ENCODE assay signal across 24 cellular contexts in genomic region chr3:25558796-25559195, GRCh38.
"Had no signal": no experiment of that assay in that cellular context is flagged by ENCODE, and none has a peak within 500 bp of the region (broad histone marks: within the 10 kb centered on the region; RNA-seq: fewer than 3 reads in every experiment).

No MANE protein-coding gene starts in this region.

- H3K4me1 Mint-ChIP-seq: activated naive CD4-positive, alpha-beta T cell treated with anti-CD3 and anti-CD28 coated beads, Interleukin-2, amount 50 U/mL, for 24 hours had no signal

- H3K4me3 ChIP-seq: MG63, Peyer's patch, SJCRH30 had no signal

- DNase-seq: activated CD4-positive, alpha-beta T cell treated with anti-CD3 and anti-CD28 coated beads for 48 hours; activated CD4-positive, alpha-beta T cell treated with anti-CD3 and anti-CD28 coated beads, Interleukin-2, amount 50 U/mL, for 4 hours; activated CD4-positive, CD25-positive, alpha-beta regulatory T cell treated with anti-CD3 and anti-CD28 coated beads, Interleukin-2, amount 50 U/mL, for 72 hours; activated CD8-positive, alpha-beta memory T cell treated with anti-CD3 and anti-CD28 coated beads, Interleukin-2, amount 50 U/mL, for 48 hours; activated CD8-positive, alpha-beta T cell treated with anti-CD3 and anti-CD28 coated beads, Interleukin-2, amount 10 ng/mL, durations not matched to agents 7 days and 5 days; activated naive CD4-positive, alpha-beta T cell; activated T-cell treated with anti-CD3 and anti-CD28 coated beads, Interleukin-2, amount 50 U/mL, for 1 hour; aorta; MG63; MV-4-11; NCI-H1092 treated with DMSO at 0.1 percent for 48 hours; NCI-H1417 treated with DMSO at 0.1 percent for 48 hours; NCI-H1694; NCI-H2029; NCI-H2107; NCI-H524; Peyer's patch; Right ventricle myocardium superior; SJCRH30 had no signal

- H3K36me3 ChIP-seq: MG63, Peyer's patch, SJCRH30 had no signal

- H3K9me3 Mint-ChIP-seq: activated naive CD4-positive, alpha-beta T cell treated with anti-CD3 and anti-CD28 coated beads, Interleukin-2, amount 50 U/mL, for 24 hours; T-helper 1 cell treated with Interleukin-12 subunit alpha and Interleukin-12 subunit beta and Interleukin-4 antibody, amounts not matched to agents 30 μg/mL and 1 μg/mL, for 36 hours; WTC11 had no signal

- H3K27ac Mint-ChIP-seq: activated CD8-positive, alpha-beta T cell treated with anti-CD3 and anti-CD28 coated beads, Interleukin-2, amount 10 ng/mL, durations not matched to agents 7 days and 5 days; activated naive CD4-positive, alpha-beta T cell treated with anti-CD3 and anti-CD28 coated beads, Interleukin-2, amount 50 U/mL, for 24 hours; T-helper 1 cell treated with Interleukin-12 subunit alpha and Interleukin-12 subunit beta and Interleukin-4 antibody, amounts not matched to agents 30 μg/mL and 1 μg/mL, for 36 hours; WTC11 had no signal

- H3K27me3 Mint-ChIP-seq: activated naive CD4-positive, alpha-beta T cell treated with anti-CD3 and anti-CD28 coated beads, Interleukin-2, amount 50 U/mL, for 24 hours had no signal

- H3K4me2 ChIP-seq: KMS-11 had no signal

- ATAC-seq: activated CD8-positive, alpha-beta T cell treated with anti-CD3 and anti-CD28 coated beads, Interleukin-2, amount 10 ng/mL, durations not matched to agents 7 days and 5 days; WTC11 had no signal

- H3K27me3 ChIP-seq: MG63, Peyer's patch had no signal

- H3K4me1 ChIP-seq: Peyer's patch, SJCRH30 had no signal

- H3K36me3 Mint-ChIP-seq: activated naive CD4-positive, alpha-beta T cell treated with anti-CD3 and anti-CD28 coated beads, Interleukin-2, amount 50 U/mL, for 24 hours; WTC11 had no signal

- H3K9me3 ChIP-seq: MG63, Peyer's patch, SJCRH30 had no signal

- H3K27ac ChIP-seq: KMS-11, Peyer's patch, RWPE1, SJCRH30 had no signal

- H3K4me3 Mint-ChIP-seq: activated CD8-positive, alpha-beta T cell treated with anti-CD3 and anti-CD28 coated beads, Interleukin-2, amount 10 ng/mL, durations not matched to agents 7 days and 5 days; activated naive CD4-positive, alpha-beta T cell treated with anti-CD3 and anti-CD28 coated beads, Interleukin-2, amount 50 U/mL, for 24 hours; T-helper 1 cell treated with Interleukin-12 subunit alpha and Interleukin-12 subunit beta and Interleukin-4 antibody, amounts not matched to agents 30 μg/mL and 1 μg/mL, for 36 hours; WTC11 had no signal

- H3K9ac ChIP-seq: KMS-11 had no signal
